In genomic region chr6:43020847-43021246, GRCh38 we compare ENCODE assay signal across 7 cellular contexts. TPM values are rescaled to one million over a fixed set of nuclear protein-coding genes. Genes with fewer than 3 reads are reported as not detected.
DNase-seq lines count a peak whose midpoint lies in the region; ATAC-seq and TF ChIP-seq lines count a peak whose summit lies in the region.

No MANE protein-coding gene starts in this region.

- no peak for ATAC-seq in HG03039 (IDR thresholded peaks at IDR 0.05; ENCODE audit: unreplicated experiment)

- H3K4me1 ChIP-seq in SK-N-SH (ENCODE audit: control insufficient read depth in 1 of 2, insufficient read depth in 2 of 2, low read depth in 1 of 2, low read length in 1 of 2) (peaks cover 12 to 30% of the 10 kb centered on the region in 2 experiments; a peak in 3 of 4 replicates), sigmoid colon (peaks cover 0 to 54% (median 42%) of the 10 kb centered on the region in 4 donors)

- peaks cover 41% of the 10 kb centered on the region for H3F3A ChIP-seq in SK-N-SH (replicated peaks; ENCODE audit: insufficient read depth)

- no peak for TF ChIP-seq RAD21 in SK-N-SH (IDR thresholded peaks at IDR 0.05; ENCODE audit: low read length)

- H3K27ac ChIP-seq in SK-N-SH (ENCODE audit: low read depth in 2 of 2, low read length in 1 of 2): peak overlapping the region; percentile 78 to 90
- peak overlapping the region; percentile 81 to 96 (median 89) for H3K27ac ChIP-seq in sigmoid colon

- H3K79me2 ChIP-seq in SK-N-SH (ENCODE audit: insufficient read depth): peaks cover 69% of the 10 kb centered on the region

- H3K9ac ChIP-seq in SK-N-SH: peak overlapping the region; percentile 76; the same call in 1 of the 2 replicates

- no peak for TF ChIP-seq POLR2A in sigmoid colon (IDR thresholded peaks at IDR 0.05)

- no peak for TF ChIP-seq EP300 in SK-N-SH (IDR thresholded peaks at IDR 0.05; ENCODE audit: borderline replicate concordance in 1 of 2, low read depth in 1 of 2, low read length in 1 of 2)
- TF ChIP-seq EP300 in sigmoid colon (IDR thresholded peaks at IDR 0.05): no peak

- peak overlapping the region; percentile 83 to 95; a peak in 3 of 4 replicates for H3K4me3 ChIP-seq in SK-N-SH (ENCODE audit: low read depth in 2 of 2, low read length in 1 of 2)
- H3K4me3 ChIP-seq in foreskin fibroblast (ENCODE audit: low read depth in 1 of 2, low read length in 2 of 2): peak overlapping the region; percentile 68 to 99
- peak overlapping the region in 3 of 4 donors; percentile 76 to 97 (median 81) for H3K4me3 ChIP-seq in sigmoid colon

- DNase-seq in HEK293T (ENCODE audit: extremely low spot score) (peak; percentile 40), SK-N-SH (peak; percentile 48), foreskin fibroblast (no peak), sigmoid colon (no peak), RPMI8226 (no peak), NCI-H2107 (lab: John Stamatoyannopoulos, UW) (no peak)

- H3K4me2 ChIP-seq in SK-N-SH: peak overlapping the region; percentile 73; the same call in 1 of the 2 replicates

- H3K27me3 ChIP-seq in SK-N-SH (ENCODE audit: insufficient read depth): no peaks in the 10 kb centered on the region
- H3K27me3 ChIP-seq in sigmoid colon: no peaks in the 10 kb centered on the region

- POLR2A ChIA-PET in HEK293T (lab: Yijun Ruan, JAX) (interaction anchor here (1.0 to 2.8 kb wide), 13 partner anchors 9 to 141 kb away, joined by 3 to 26 read pairs (median 6); partner anchors contain the start of genes CNPY3, CUL7, KLC4 and MRPL2), SK-N-SH (lab: Yijun Ruan, JAX) (interaction anchor here (0.8 to 1.8 kb wide), 8 partner anchors 11 to 150 kb away, joined by 3 to 8 read pairs (median 4); partner anchors contain the start of genes CUL7, KLC4, MRPL2 and SRF)

- H3K9me3 ChIP-seq in SK-N-SH: no peaks in the 10 kb centered on the region
- no peaks in the 10 kb centered on the region for H3K9me3 ChIP-seq in sigmoid colon

- WGBS in SK-N-SH (ENCODE audit: low lambda C conversion rate): 61% methylated on average over 5 of the region's 5 CpGs
- 59 to 60% methylated on average over 5 of the region's 5 CpGs for WGBS in sigmoid colon, 2 donors

- H3K9me2 ChIP-seq in SK-N-SH: no peaks in the 10 kb centered on the region

- TF ChIP-seq CTCF in SK-N-SH (IDR thresholded peaks at IDR 0.05): no peak
- TF ChIP-seq CTCF in foreskin fibroblast (IDR thresholded peaks at IDR 0.05; ENCODE audit: low read depth, low read length): no peak
- no peak for TF ChIP-seq CTCF in sigmoid colon (IDR thresholded peaks at IDR 0.05)

- peak overlapping the region; percentile 88 for H2AFZ ChIP-seq in SK-N-SH (ENCODE audit: low read depth)

- intact Hi-C loops in sigmoid colon (cut with DNase I): loop anchor here (2.0 kb wide), 1 partner anchor 32 kb away; the partner anchor contains the start of gene CUL7

- H4K20me1 ChIP-seq in SK-N-SH (ENCODE audit: insufficient read depth): peaks cover 22% of the 10 kb centered on the region

- CTCF ChIA-PET in HEK293T (lab: Yijun Ruan, JAX): interaction anchor here (0.6 kb wide), 1 partner anchor 29 kb away, joined by 3 read pairs; no protein-coding TSS in a partner anchor
- CTCF ChIA-PET in SK-N-SH (lab: Yijun Ruan, JAX): interaction anchor here (0.7 to 1.8 kb wide), 5 partner anchors 120 to 208 kb away, joined by 3 to 8 read pairs (median 4); partner anchors contain the start of gene DNPH1

- H3K36me3 ChIP-seq in SK-N-SH (replicated peaks in 1 of 2; ENCODE audit: control insufficient read depth in 1 of 2, insufficient read depth in 2 of 2, low read length in 1 of 2): peaks cover 49 to 50% of the 10 kb centered on the region in 2 experiments
- peaks cover 27 to 49% (median 35%) of the 10 kb centered on the region in 4 donors for H3K36me3 ChIP-seq in sigmoid colon

TF ChIP-seq in HEK293T, 16 proteins besides CTCF, POLR2A, EP300 and RAD21:
- no peak for TF ChIP-seq L3MBTL2 (conservative IDR thresholded peaks at IDR 0.05)
- no peak for TF ChIP-seq HDGF (IDR thresholded peaks at IDR 0.05; ENCODE audit: borderline replicate concordance)
TF ChIP-seq in HEK293T: peak in this region for 0.

TF ChIP-seq in SK-N-SH, 30 proteins besides CTCF, POLR2A, EP300 and RAD21:
- TF ChIP-seq MXI1 (IDR thresholded peaks at IDR 0.05; ENCODE audit: low read depth, low read length): no peak
- no peak for TF ChIP-seq PBX3 (IDR thresholded peaks at IDR 0.05)
- TF ChIP-seq CHD2 (IDR thresholded peaks at IDR 0.05; ENCODE audit: low read length, partially characterized antibody): no peak
- no peak for TF ChIP-seq USF2 (IDR thresholded peaks at IDR 0.05; ENCODE audit: borderline replicate concordance, low read depth, low read length)
- no peak for TF ChIP-seq TAF1 (IDR thresholded peaks at IDR 0.05; ENCODE audit: borderline replicate concordance, low read depth, low read length)
- no peak for TF ChIP-seq SMC3 (IDR thresholded peaks at IDR 0.05; ENCODE audit: low read depth, low read length)
- TF ChIP-seq GABPA (IDR thresholded peaks at IDR 0.05; ENCODE audit: low read depth): no peak
- no peak for TF ChIP-seq POLR2AphosphoS5 (IDR thresholded peaks at IDR 0.05; ENCODE audit: low read depth, low read length)

RNA-seq across cellular contexts. Expression of gene RRP36, which starts 0.6 kb away (rescaled TPM):
- polyA plus RNA-seq in SK-N-SH (2012; rRNA removed): 60.5 and 64.8 TPM in 2 replicates
- 73.5 and 75.8 TPM in 2 replicates for polyA plus RNA-seq in SK-N-SH (2012; cell fraction: cytosol; rRNA removed)
- polyA plus RNA-seq in SK-N-SH (2012; cell fraction: nucleus; rRNA removed): 41.4 and 43.8 TPM in 2 replicates
- total RNA-seq in sigmoid colon: 10 to 100 TPM; 40.5 to 46.6 (median 43.3) TPM
- polyA plus RNA-seq in sigmoid colon: 10 to 100 TPM; 24.6 to 50.8 (median 27.3) TPM

RNA-seq across cellular contexts. Expression of gene KLHDC3, which starts 6.8 kb away (rescaled TPM):
- polyA plus RNA-seq in SK-N-SH (2012; rRNA removed) (59.1 and 74.1 TPM in 2 replicates), sigmoid colon (10 to 100 TPM; 64.3 to 69.7 (median 69.1) TPM)
- polyA plus RNA-seq in SK-N-SH (2012; cell fraction: cytosol; rRNA removed): 40.6 and 64.1 TPM in 2 replicates
- polyA plus RNA-seq in SK-N-SH (2012; cell fraction: nucleus; rRNA removed): 71.5 and 81.1 TPM in 2 replicates
- total RNA-seq in sigmoid colon: 100 to 1,000 TPM in 3 of 4 donors, 10 to 100 TPM in 1; 68.4 to 158 (median 105) TPM

RNA-seq across cellular contexts. Expression of gene MEA1, which starts 7.1 kb away (rescaled TPM):
- polyA plus RNA-seq in SK-N-SH (2012; rRNA removed): 160 and 171 TPM in 2 replicates
- 166 and 180 TPM in 2 replicates for polyA plus RNA-seq in SK-N-SH (2012; cell fraction: cytosol; rRNA removed)
- polyA plus RNA-seq in SK-N-SH (2012; cell fraction: nucleus; rRNA removed): 43.4 and 49.5 TPM in 2 replicates
- total RNA-seq in sigmoid colon: 10 to 100 TPM; 49.0 to 91.5 (median 71.5) TPM
- 10 to 100 TPM; 59.1 to 93.1 (median 75.1) TPM for polyA plus RNA-seq in sigmoid colon

RNA-seq across cellular contexts. Expression of gene CUL7, which starts 32.8 kb away (rescaled TPM):
- polyA plus RNA-seq in SK-N-SH (2012; rRNA removed) (46.9 and 59.6 TPM in 2 replicates), sigmoid colon (1 to 10 TPM; 3.0 to 6.9 (median 3.2) TPM)
- 15.8 and 24.8 TPM in 2 replicates for polyA plus RNA-seq in SK-N-SH (2012; cell fraction: cytosol; rRNA removed)
- polyA plus RNA-seq in SK-N-SH (2012; cell fraction: nucleus; rRNA removed): 138 and 153 TPM in 2 replicates
- total RNA-seq in sigmoid colon: 10 to 100 TPM; 10.3 to 14.4 (median 11.0) TPM

RNA-seq across cellular contexts. Expression of gene PPP2R5D, which starts 36.5 kb away (rescaled TPM):
- polyA plus RNA-seq in SK-N-SH (2012; rRNA removed) (37.6 and 38.6 TPM in 2 replicates), sigmoid colon (10 to 100 TPM; 29.4 to 38.8 (median 35.5) TPM)
- 31.0 and 31.8 TPM in 2 replicates for polyA plus RNA-seq in SK-N-SH (2012; cell fraction: cytosol; rRNA removed)
- 58.5 and 70.9 TPM in 2 replicates for polyA plus RNA-seq in SK-N-SH (2012; cell fraction: nucleus; rRNA removed)
- 10 to 100 TPM; 26.7 to 41.5 (median 33.9) TPM for total RNA-seq in sigmoid colon

Comparison
In these comparisons a context has a peak if more than half of its experiments do, and no peak if none do; other contexts are left out.
1. DNase-seq: peak in HEK293T (single experiment) and SK-N-SH (single experiment); none in foreskin fibroblast (0 of 2), sigmoid colon (single experiment), RPMI8226 (single experiment) and NCI-H2107 (single experiment).
2. Peak in every context shown above with its lines, with median percentiles within 50 percentile points of each other: H3K4me3 ChIP-seq.